ENCODE assay signal across 8 cellular contexts in the genomic region with DNA sequence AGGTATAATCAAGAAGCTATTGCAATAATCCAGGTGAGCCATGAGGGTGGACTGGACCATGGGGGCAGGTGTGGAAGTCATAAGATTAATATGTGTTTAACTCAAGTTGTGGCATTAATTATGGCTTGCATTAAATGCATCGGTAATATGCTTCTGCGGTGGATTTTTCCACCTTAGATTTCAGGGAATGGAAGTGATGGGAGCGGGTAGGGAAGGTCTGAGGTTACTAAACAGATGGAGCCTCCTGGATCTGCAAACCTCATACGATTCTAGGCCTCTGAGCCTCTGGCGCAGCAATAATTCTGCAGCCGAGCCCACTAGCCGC. TPM values are rescaled to one million over a fixed set of nuclear protein-coding genes. Genes with fewer than 3 reads are reported as not detected.
DNase-seq lines count a peak whose midpoint lies in the region; ATAC-seq and TF ChIP-seq lines count a peak whose summit lies in the region.

No MANE protein-coding gene starts in this region.

- H3K4me3 Mint-ChIP-seq in nephron: peak overlapping the region; percentile 90 to 94 (median 93)

- no peak for ATAC-seq in GM21381 (IDR thresholded peaks at IDR 0.05; ENCODE audit: unreplicated experiment)
- no peak for ATAC-seq in GM19035 (IDR thresholded peaks at IDR 0.05; ENCODE audit: unreplicated experiment)

- peak overlapping the region in 2 of 3 experiments; percentile 21 to 71 for H3K27ac Mint-ChIP-seq in nephron

- H3K27me3 ChIP-seq in duodenal mucosa (ENCODE audit: control insufficient read depth in 1 of 2, insufficient read depth in 2 of 2, low read length in 2 of 2): peaks cover 7 to 11% of the 10 kb centered on the region in 2 donors

- CTCF ChIA-PET in AG04449 (lab: Yijun Ruan, JAX): no interaction called here

- peaks cover 14% of the 10 kb centered on the region for H3K4me1 Mint-ChIP-seq in nephron

- no peak for TF ChIP-seq CTCF in AG04449 (IDR thresholded peaks at IDR 0.05; ENCODE audit: insufficient read depth, low read length, missing control alignments)
- TF ChIP-seq CTCF in nephron (IDR thresholded peaks at IDR 0.05; ENCODE audit: unreplicated experiment in 3 of 3): no peak

- H3K4me3 ChIP-seq in AG04449 (ENCODE audit: low read depth, low read length): peak overlapping the region; percentile 79
- peak overlapping the region; percentile 56 for H3K4me3 ChIP-seq in Jurkat, Clone E6-1 (ENCODE audit: low read length)
- peak overlapping the region; percentile 69 to 90 for H3K4me3 ChIP-seq in duodenal mucosa (ENCODE audit: low read depth in 1 of 2, low read length in 2 of 2)

- no peaks in the 10 kb centered on the region for H3K36me3 ChIP-seq in duodenal mucosa (ENCODE audit: control insufficient read depth in 1 of 2, insufficient read depth in 2 of 2, low read length in 2 of 2)

- peaks cover 19% of the 10 kb centered on the region for H3K36me3 Mint-ChIP-seq in nephron (ENCODE audit: low read depth)

- no peaks in the 10 kb centered on the region for H3K9me3 ChIP-seq in duodenal mucosa (ENCODE audit: control insufficient read depth in 1 of 2, low read length in 2 of 2)

- peaks cover 3% of the 10 kb centered on the region for H3K9me3 Mint-ChIP-seq in nephron

- no peak overlapping the region for H3K27ac ChIP-seq in duodenal mucosa (ENCODE audit: low read depth, low read length)

- peaks cover 19% of the 10 kb centered on the region for H3K27me3 Mint-ChIP-seq in nephron (ENCODE audit: low read depth)

- no peak overlapping the region for H3K9ac ChIP-seq in duodenal mucosa (ENCODE audit: low read depth in 1 of 2, low read length in 2 of 2)

- DNase-seq in AG04449 (ENCODE audit: low read depth, low spot score) (no peak), kidney tubule cell (ENCODE audit: low spot score) (no peak), T1000 (lab: John Stamatoyannopoulos, UW) (no peak)
- no peak for DNase-seq in Jurkat, Clone E6-1 (ENCODE audit: low read depth, low spot score)

- H3K4me1 ChIP-seq in duodenal mucosa (ENCODE audit: control insufficient read depth in 1 of 2, insufficient read depth in 2 of 2, low read length in 2 of 2): peaks cover 11 to 12% of the 10 kb centered on the region in 2 donors

- POLR2A ChIA-PET in AG04449 (lab: Yijun Ruan, JAX): no interaction called here

RNA-seq across cellular contexts. Expression of a gene that starts 0.3 kb away (rescaled TPM):
- 1.1 TPM for polyA plus RNA-seq in Jurkat, Clone E6-1 (2012; ENCODE audit: insufficient read depth, insufficient read length)

RNA-seq across cellular contexts. Expression of a gene that starts 40.5 kb away (rescaled TPM):
- polyA plus RNA-seq in Jurkat, Clone E6-1 (2012; ENCODE audit: insufficient read depth, insufficient read length): 23.7 TPM
